8 cellular contexts compared by ENCODE assay signal in the genomic region with DNA sequence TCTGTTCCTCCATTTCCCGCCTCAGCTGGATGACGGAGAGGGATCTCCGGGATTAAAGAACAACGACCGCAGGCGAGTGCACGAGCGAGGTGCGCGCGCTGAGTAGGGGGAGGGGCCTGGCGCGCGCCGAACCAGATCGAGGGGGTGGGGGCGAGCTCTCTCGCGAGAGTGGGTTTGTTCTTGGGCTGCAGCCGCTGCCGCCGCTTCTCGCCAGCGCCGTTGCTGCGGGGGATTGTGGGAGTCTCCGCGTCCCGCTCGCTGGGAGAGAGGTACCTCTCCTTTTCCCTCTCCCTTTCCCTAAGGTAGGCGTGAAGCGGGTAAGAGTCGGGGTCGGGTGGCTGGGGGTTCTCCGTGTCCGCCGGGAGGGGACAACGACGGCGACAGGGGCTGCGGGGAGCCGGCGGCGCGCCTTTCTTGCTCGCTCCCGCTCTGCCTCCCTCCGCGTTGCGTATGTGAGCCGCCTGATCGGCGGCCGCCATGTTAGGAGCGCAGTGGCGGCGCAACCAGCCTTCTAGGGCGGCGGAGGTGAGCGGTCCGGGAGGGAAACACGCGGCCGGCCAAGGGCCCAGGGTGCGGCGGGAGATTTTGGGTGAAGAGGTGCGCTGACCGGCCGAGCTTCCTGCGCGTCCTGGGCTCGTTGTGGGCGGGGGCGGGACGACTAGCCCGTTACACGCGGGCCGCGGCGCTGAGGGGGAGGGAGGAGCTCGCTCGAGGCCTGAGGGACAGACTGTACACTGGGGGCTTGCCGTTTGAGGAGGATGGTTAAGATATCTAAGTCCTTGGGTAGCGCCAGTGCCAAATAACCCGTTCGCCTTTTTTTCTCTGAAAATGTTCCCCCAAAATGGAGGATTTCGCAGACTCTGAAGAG. TPM values are rescaled to one million over a fixed set of nuclear protein-coding genes. Genes with fewer than 3 reads are reported as not detected.
DNase-seq lines count a peak whose midpoint lies in the region; ATAC-seq and TF ChIP-seq lines count a peak whose summit lies in the region.

A gene with protein sequence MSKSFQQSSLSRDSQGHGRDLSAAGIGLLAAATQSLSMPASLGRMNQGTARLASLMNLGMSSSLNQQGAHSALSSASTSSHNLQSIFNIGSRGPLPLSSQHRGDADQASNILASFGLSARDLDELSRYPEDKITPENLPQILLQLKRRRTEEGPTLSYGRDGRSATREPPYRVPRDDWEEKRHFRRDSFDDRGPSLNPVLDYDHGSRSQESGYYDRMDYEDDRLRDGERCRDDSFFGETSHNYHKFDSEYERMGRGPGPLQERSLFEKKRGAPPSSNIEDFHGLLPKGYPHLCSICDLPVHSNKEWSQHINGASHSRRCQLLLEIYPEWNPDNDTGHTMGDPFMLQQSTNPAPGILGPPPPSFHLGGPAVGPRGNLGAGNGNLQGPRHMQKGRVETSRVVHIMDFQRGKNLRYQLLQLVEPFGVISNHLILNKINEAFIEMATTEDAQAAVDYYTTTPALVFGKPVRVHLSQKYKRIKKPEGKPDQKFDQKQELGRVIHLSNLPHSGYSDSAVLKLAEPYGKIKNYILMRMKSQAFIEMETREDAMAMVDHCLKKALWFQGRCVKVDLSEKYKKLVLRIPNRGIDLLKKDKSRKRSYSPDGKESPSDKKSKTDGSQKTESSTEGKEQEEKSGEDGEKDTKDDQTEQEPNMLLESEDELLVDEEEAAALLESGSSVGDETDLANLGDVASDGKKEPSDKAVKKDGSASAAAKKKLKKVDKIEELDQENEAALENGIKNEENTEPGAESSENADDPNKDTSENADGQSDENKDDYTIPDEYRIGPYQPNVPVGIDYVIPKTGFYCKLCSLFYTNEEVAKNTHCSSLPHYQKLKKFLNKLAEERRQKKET (plus strand): TSS at position 237 of the 868 bp plus-strand sequence. CDS start 13,676 bp downstream, outside the sequence.

- peak within 1 kb of the TSS; percentile 98 to 99 for H3K27ac Mint-ChIP-seq in activated naive CD4-positive, alpha-beta T cell treated with anti-CD3 and anti-CD28 coated beads, Interleukin-2, amount 50 U/mL, for 72 hours

- H3K36me3 ChIP-seq in testis (ENCODE audit: low read depth, missing control alignments) = no peaks in the 10 kb centered on the region

- no peaks in the 10 kb centered on the region for H3K9me3 ChIP-seq in testis

- 0 to 1% methylated on average over 15 to 83 of the region's 88 CpGs for WGBS in testis, 2 donors

- intact Hi-C loops in testis (cut with DNase I; ENCODE audit: low total_unique reads) = no loop called here

- TF ChIP-seq CTCF in omental fat pad (IDR thresholded peaks at IDR 0.05) = no peak
- peak in 1 of 3 experiments; percentile 1 for TF ChIP-seq CTCF in testis (IDR thresholded peaks at IDR 0.05)

- no peaks in the 10 kb centered on the region for H3K27me3 ChIP-seq in testis

- peaks cover 26% of the 10 kb centered on the region for H3K4me1 ChIP-seq in testis

- peaks cover 21 to 27% of the 10 kb centered on the region in 2 donors for H3K36me3 Mint-ChIP-seq in activated naive CD4-positive, alpha-beta T cell treated with anti-CD3 and anti-CD28 coated beads, Interleukin-2, amount 50 U/mL, for 72 hours

- H3K27ac ChIP-seq in testis = peak within 1 kb of the TSS; percentile 100

- peak; percentile 92 for DNase-seq in GM04504 (ENCODE audit: low read depth)
- DNase-seq in NCI-H1092 treated with DMSO at 0.1 percent for 48 hours (lab: John Stamatoyannopoulos, UW) = peak; percentile 90
- peak; percentile 88 for DNase-seq in SKM-1 (lab: John Stamatoyannopoulos, UW; ENCODE audit: unreplicated experiment)
- peak; percentile 90 to 91 for DNase-seq in activated naive CD4-positive, alpha-beta T cell treated with anti-CD3 and anti-CD28 coated beads, Interleukin-2, amount 50 U/mL, for 72 hours (ENCODE audit: low spot score in 2 of 2)
- peak; percentile 64 for DNase-seq in glomerular endothelial cell (ENCODE audit: extremely low read depth, low read depth, low spot score)
- peak; percentile 89 for DNase-seq in omental fat pad (ENCODE audit: low spot score)
- peak; percentile 96 for DNase-seq in testis

- peak within 1 kb of the TSS; percentile 93 to 95 for H3K4me3 ChIP-seq in testis

- H3K9me3 Mint-ChIP-seq in activated naive CD4-positive, alpha-beta T cell treated with anti-CD3 and anti-CD28 coated beads, Interleukin-2, amount 50 U/mL, for 72 hours = no peaks in the 10 kb centered on the region

- ATAC-seq in HG02588 (IDR thresholded peaks at IDR 0.05; ENCODE audit: unreplicated experiment) = peak; percentile 73
- peak; percentile 91 to 93 for ATAC-seq in activated naive CD4-positive, alpha-beta T cell treated with anti-CD3 and anti-CD28 coated beads, Interleukin-2, amount 50 U/mL, for 72 hours
- ATAC-seq in omental fat pad (ENCODE audit: low FRiP score) = peak; percentile 89

- TF ChIP-seq POLR2A in testis (IDR thresholded peaks at IDR 0.05) = peak; percentile 61

RNA-seq across cellular contexts. Expression of the gene that starts here (rescaled TPM):
- total RNA-seq in activated naive CD4-positive, alpha-beta T cell treated with anti-CD3 and anti-CD28 coated beads, Interleukin-2, amount 50 U/mL, for 72 hours = 100 to 1,000 TPM; 160 to 182 TPM
- 178 and 187 TPM in 2 replicates for total RNA-seq in glomerular endothelial cell
- total RNA-seq in omental fat pad = 100 to 1,000 TPM; 155 to 222 (median 211) TPM
- total RNA-seq in testis = 100 to 1,000 TPM; 243 to 248 TPM
- polyA plus RNA-seq in testis (ENCODE audit: insufficient read depth, low read depth, low replicate concordance) = 174 TPM

Comparison
In these comparisons a context has a peak if more than half of its experiments do, and no peak if none do; other contexts are left out.
1. Peak in every context shown above with its lines: DNase-seq, ATAC-seq, H3K4me3 ChIP-seq and H3K27ac ChIP-seq.